ENCODE assay signal across 7 cellular contexts in genomic region chr3:192968901-192969300, GRCh38. TPM values are rescaled to one million over a fixed set of nuclear protein-coding genes. Genes with fewer than 3 reads are reported as not detected.
DNase-seq lines count a peak whose midpoint lies in the region; ATAC-seq and TF ChIP-seq lines count a peak whose summit lies in the region.
"Not testable (repeated sequence)": the region's sequence is repeated elsewhere in the genome, so short reads cannot be mapped to it uniquely, and the experiment has no call there.

No MANE protein-coding gene starts in this region.

- H3K4me1 Mint-ChIP-seq in activated T-helper 17 cell treated with anti-CD3 and anti-CD28 coated beads, Interleukin-2, amount 50 U/mL, for 72 hours: not testable (repeated sequence)

- H3K27ac Mint-ChIP-seq in activated T-helper 17 cell treated with anti-CD3 and anti-CD28 coated beads, Interleukin-2, amount 50 U/mL, for 72 hours: peak overlapping the region; percentile 10

- in situ Hi-C loops in astrocyte of the spinal cord (cut with HindIII; ENCODE audit: low sequenced_read_pairs): not testable (repeated sequence)

- H3K4me3 Mint-ChIP-seq in activated T-helper 17 cell treated with anti-CD3 and anti-CD28 coated beads, Interleukin-2, amount 50 U/mL, for 72 hours: not testable (repeated sequence)

- TF ChIP-seq CTCF in astrocyte of the spinal cord (IDR thresholded peaks at IDR 0.05; ENCODE audit: low read depth, low read length); choroid plexus epithelial cell (conservative IDR thresholded peaks at IDR 0.05; ENCODE audit: low read depth, low read length): not testable (repeated sequence)

- not testable (repeated sequence) for H3K4me3 ChIP-seq in astrocyte of the spinal cord (ENCODE audit: low read depth, low read length); choroid plexus epithelial cell (ENCODE audit: low read depth, low read length); skeletal muscle cell (ENCODE audit: low read depth, low read length)

- H3K27me3 Mint-ChIP-seq in activated T-helper 17 cell treated with anti-CD3 and anti-CD28 coated beads, Interleukin-2, amount 50 U/mL, for 72 hours: not testable (repeated sequence)

- ATAC-seq in activated T-helper 17 cell treated with anti-CD3 and anti-CD28 coated beads, Interleukin-2, amount 50 U/mL, for 72 hours (replicated peaks): not testable (repeated sequence)

- DNase-seq in GM04503 (ENCODE audit: low read depth): peak; percentile 34
- peak; percentile 55 for DNase-seq in M059J (ENCODE audit: low read depth)
- DNase-seq in astrocyte of the spinal cord (ENCODE audit: low read depth, low spot score): peak; percentile 64
- peak; percentile 71 for DNase-seq in choroid plexus epithelial cell (ENCODE audit: low read depth)
- DNase-seq in fibroblast of the conjunctiva (ENCODE audit: low read depth): peak; percentile 12
- DNase-seq in skeletal muscle cell (ENCODE audit: low read depth): peak; percentile 62

- H3K36me3 Mint-ChIP-seq in activated T-helper 17 cell treated with anti-CD3 and anti-CD28 coated beads, Interleukin-2, amount 50 U/mL, for 72 hours (ENCODE audit: low read depth): not testable (repeated sequence)

- not testable (repeated sequence) for H3K9me3 Mint-ChIP-seq in activated T-helper 17 cell treated with anti-CD3 and anti-CD28 coated beads, Interleukin-2, amount 50 U/mL, for 72 hours

RNA-seq across cellular contexts. Expression of gene MB21D2, which starts 51.2 kb away (rescaled TPM):
- total RNA-seq in M059J (2014; rRNA removed; shearing (Covaris generic)): 28.3 and 35.0 TPM in 2 replicates
- total RNA-seq in activated T-helper 17 cell treated with anti-CD3 and anti-CD28 coated beads, Interleukin-2, amount 50 U/mL, for 72 hours: 10 to 100 TPM; 13.4 to 13.9 TPM

Comparison
In these comparisons a context has a peak if more than half of its experiments do, and no peak if none do; other contexts are left out.
1. DNase-seq: peak in every context shown above with its lines; median percentile 71 in choroid plexus epithelial cell; 64 in astrocyte of the spinal cord; 62 in skeletal muscle cell; 55 in M059J; 34 in GM04503; 12 in fibroblast of the conjunctiva.